ENCODE assay signal across 25 cellular contexts in the genomic region with DNA sequence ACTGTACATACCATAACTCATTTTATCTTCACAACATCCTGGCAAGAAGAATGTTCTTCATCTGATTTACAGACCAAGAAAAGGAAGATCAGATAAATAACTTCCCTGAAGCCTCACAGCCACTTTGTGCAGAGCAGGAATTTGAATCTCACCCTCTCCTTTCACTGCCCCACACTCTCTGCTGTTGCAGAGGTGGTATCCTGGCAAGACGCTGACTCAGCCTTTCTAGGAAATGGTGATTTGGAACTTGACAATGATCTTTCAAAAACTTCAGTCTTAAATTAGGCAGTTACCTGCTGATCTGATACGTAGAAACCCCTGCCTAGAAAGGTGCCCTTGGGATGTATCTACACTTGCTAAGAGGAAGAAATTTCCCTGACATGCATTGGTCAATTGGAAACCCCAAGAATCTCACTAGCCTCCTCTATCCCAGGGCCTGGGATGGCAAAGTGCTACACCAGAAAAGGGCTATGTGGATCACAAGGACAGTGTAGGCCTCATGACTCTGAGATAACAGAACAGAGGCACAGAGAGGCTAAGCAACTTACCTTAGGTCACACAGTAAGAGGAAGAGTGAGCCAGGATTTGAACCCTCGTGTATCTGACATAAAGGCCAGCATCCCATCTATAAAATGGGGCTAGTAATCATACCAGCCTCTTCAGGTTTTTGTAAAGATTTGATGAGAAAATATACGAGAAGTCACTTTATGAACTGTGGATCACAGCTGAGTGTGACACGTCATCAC. TPM values are rescaled to one million over a fixed set of nuclear protein-coding genes. Genes with fewer than 3 reads are reported as not detected.
DNase-seq lines count a peak whose midpoint lies in the region; ATAC-seq, FAIRE-seq and TF ChIP-seq lines count a peak whose summit lies in the region.
"Had no signal": no experiment of that assay in that cellular context is flagged by ENCODE, and none has a peak within 500 bp of the region (broad histone marks: within the 10 kb centered on the region; RNA-seq: fewer than 3 reads in every experiment).

No MANE protein-coding gene starts in this region.

- H3K4me2 ChIP-seq in HepG2 (ENCODE audit: low read depth, low read length) = no peak overlapping the region
- H3K4me2 ChIP-seq in keratinocyte (ENCODE audit: control insufficient read depth, extremely low read depth, insufficient read depth, low read depth, low read length) = no peak overlapping the region
- H3K4me2 ChIP-seq: BLaER1 had no signal

- no TSS peak for BruUV-seq in HepG2 (replicated peaks; lab: Mats Ljungman, UMichigan)

- no peak for DNase-seq in activated CD4-positive, alpha-beta T cell treated with anti-CD3 and anti-CD28 coated beads for 36 hours
- DNase-seq in activated CD4-positive, alpha-beta T cell treated with anti-CD3 and anti-CD28 coated beads, Interleukin-2, amount 50 U/mL, for 48 hours = no peak
- DNase-seq in HepG2 (ENCODE audit: low spot score) (no peak), right lobe of liver (no peak), epithelial cell of prostate (ENCODE audit: low read depth, low spot score) (no peak), keratinocyte (ENCODE audit: low read depth, low spot score) (no peak), DMS53 treated with DMSO at 0.1 percent for 48 hours (lab: John Stamatoyannopoulos, UW; ENCODE audit: unreplicated experiment) (no peak)
- DNase-seq: Calu3; CD4-positive, alpha-beta memory T cell; DND-41; EL; GM23248; H7; KBM-7 had no signal

- no peaks in the 10 kb centered on the region for H3K27me3 ChIP-seq in HepG2 (ENCODE audit: control insufficient read depth in 1 of 2, insufficient read depth in 2 of 2, low read length in 2 of 2)
- no peaks in the 10 kb centered on the region for H3K27me3 ChIP-seq in right lobe of liver
- no peaks in the 10 kb centered on the region for H3K27me3 ChIP-seq in keratinocyte (ENCODE audit: control insufficient read depth, extremely low read depth, insufficient read depth, low read length)
- H3K27me3 ChIP-seq: BLaER1 had no signal

- H4K20me1 ChIP-seq in HepG2 (ENCODE audit: insufficient read depth, low read length) (no peaks in the 10 kb centered on the region), keratinocyte (ENCODE audit: control insufficient read depth, extremely low read depth, insufficient read depth, low read length) (no peaks in the 10 kb centered on the region)
- H4K20me1 ChIP-seq: BLaER1 had no signal

- POLR2A ChIA-PET in activated CD4-positive, alpha-beta T cell treated with anti-CD3 and anti-CD28 coated beads for 36 hours (lab: Charles Lee) = no interaction called here
- POLR2A ChIA-PET in HepG2 (lab: Yijun Ruan, JAX) = no interaction called here

- H3K9me1 ChIP-seq in keratinocyte (ENCODE audit: control insufficient read depth, extremely low read depth, insufficient read depth, low read length) = no peaks in the 10 kb centered on the region

- CTCF ChIA-PET in activated CD4-positive, alpha-beta T cell treated with anti-CD3 and anti-CD28 coated beads for 36 hours (lab: Charles Lee) = no interaction called here
- CTCF ChIA-PET in HepG2 (lab: Yijun Ruan, JAX; ENCODE audit: low intra/inter-chr PET ratio, low total read pairs) = no interaction called here

- intact Hi-C loops in activated CD4-positive, alpha-beta T cell treated with anti-CD3 and anti-CD28 coated beads for 36 hours (cut with DNase I, micrococcal nuclease) = loop anchor here in 1 of 2 experiments (5.0 kb wide), 1 partner anchor 127 kb away; no protein-coding TSS in a partner anchor
- intact Hi-C loops in HepG2 (cut with micrococcal nuclease; ENCODE audit: unreplicated experiment) = loop anchor here (10.0 kb wide), 1 partner anchor 79 kb away; a partner anchor contains a TSS
- intact Hi-C loops in right lobe of liver (cut with DNase I) = loop anchor here in 1 of 2 donors (10.0 kb wide), 1 partner anchor 89 kb away; no protein-coding TSS in a partner anchor

- H3K79me2 ChIP-seq in HepG2 (ENCODE audit: insufficient read depth, low read length) (no peaks in the 10 kb centered on the region), keratinocyte (ENCODE audit: control insufficient read depth, insufficient read depth, low read length) (no peaks in the 10 kb centered on the region)

- H3K4me1 Mint-ChIP-seq in activated CD4-positive, alpha-beta T cell treated with anti-CD3 and anti-CD28 coated beads for 36 hours = peaks cover 4% of the 10 kb centered on the region
- H3K4me1 Mint-ChIP-seq: CD4-positive, alpha-beta memory T cell had no signal

- peaks cover 58% of the 10 kb centered on the region for H3K4me1 ChIP-seq in HepG2 (ENCODE audit: insufficient read depth, low read length)
- peaks cover 0 to 42% (median 13%) of the 10 kb centered on the region in 4 donors for H3K4me1 ChIP-seq in right lobe of liver
- peaks cover 31% of the 10 kb centered on the region for H3K4me1 ChIP-seq in keratinocyte (ENCODE audit: control insufficient read depth, extremely low read depth, insufficient read depth, low read length)
- H3K4me1 ChIP-seq: BLaER1 had no signal

- in situ Hi-C loops in HepG2 (cut with HindIII; ENCODE audit: extremely low pct_ligation_motif_present, low pct_unique_long_range_greater_than_20kb) = no loop called here

- FAIRE-seq in HepG2 (lab: Jason Lieb, UNC) = no peak
- peak; percentile 26 for FAIRE-seq in keratinocyte (lab: Jason Lieb, UNC)
- FAIRE-seq: GM12878, GM19239 had no signal

- TF ChIP-seq POLR2A in HepG2 (IDR thresholded peaks at IDR 0.05; ENCODE audit: insufficient read depth in 1 of 2, low read depth in 2 of 2, low read length in 2 of 2) = no peak
- TF ChIP-seq POLR2A in right lobe of liver (IDR thresholded peaks at IDR 0.05) = no peak

- no peak overlapping the region for H3K9ac ChIP-seq in HepG2 (ENCODE audit: insufficient read depth, low read depth, low read length)
- H3K9ac ChIP-seq in keratinocyte (ENCODE audit: control insufficient read depth, extremely low read depth, insufficient read depth, low read length) = no peak overlapping the region
- H3K9ac ChIP-seq: BLaER1, GM23248 had no signal

- H3K27ac ChIP-seq in HepG2 (ENCODE audit: extremely low read length, insufficient read depth, low read length) (no peak overlapping the region), right lobe of liver (no peak overlapping the region), epithelial cell of prostate (peak overlapping the region; percentile 17), keratinocyte (ENCODE audit: control insufficient read depth, insufficient read depth, low read length) (no peak overlapping the region)
- H3K27ac ChIP-seq: 22Rv1, BLaER1, GM23248 had no signal

- no peak overlapping the region for H3K27ac Mint-ChIP-seq in activated CD4-positive, alpha-beta T cell treated with anti-CD3 and anti-CD28 coated beads for 36 hours
- H3K27ac Mint-ChIP-seq: CD14-positive monocyte; CD4-positive, alpha-beta memory T cell had no signal

- no peak overlapping the region for H2AFZ ChIP-seq in HepG2 (ENCODE audit: low read length)
- H2AFZ ChIP-seq in keratinocyte (ENCODE audit: control insufficient read depth, low read length) = no peak overlapping the region
- H2AFZ ChIP-seq: GM23248 had no signal

- H3K9me3 ChIP-seq in HepG2 (ENCODE audit: low read length) (no peaks in the 10 kb centered on the region), right lobe of liver (no peaks in the 10 kb centered on the region), keratinocyte (ENCODE audit: control insufficient read depth, low read depth, low read length) (no peaks in the 10 kb centered on the region)
- H3K9me3 ChIP-seq: BLaER1 had no signal

- H3K36me3 Mint-ChIP-seq in activated CD4-positive, alpha-beta T cell treated with anti-CD3 and anti-CD28 coated beads for 36 hours (ENCODE audit: low read depth) = no peaks in the 10 kb centered on the region
- H3K36me3 Mint-ChIP-seq: CD14-positive monocyte; CD4-positive, alpha-beta memory T cell had no signal

- no peak for TF ChIP-seq RAD21 in HepG2 (CRISPR knock-in tag; IDR thresholded peaks at IDR 0.05)

- H3K27me3 Mint-ChIP-seq in activated CD4-positive, alpha-beta T cell treated with anti-CD3 and anti-CD28 coated beads for 36 hours = peaks cover 20% of the 10 kb centered on the region

- no peaks in the 10 kb centered on the region for H3K36me3 ChIP-seq in HepG2 (replicated peaks in 1 of 2; ENCODE audit: control insufficient read depth in 1 of 2, insufficient read depth in 2 of 2, low read length in 2 of 2)
- no peaks in the 10 kb centered on the region for H3K36me3 ChIP-seq in right lobe of liver
- H3K36me3 ChIP-seq in keratinocyte (ENCODE audit: control insufficient read depth in 2 of 2, extremely low read depth in 1 of 2, insufficient read depth in 2 of 2, low read length in 2 of 2) = no peaks in the 10 kb centered on the region
- H3K36me3 ChIP-seq: BLaER1 had no signal

- no peak overlapping the region for H3K4me3 Mint-ChIP-seq in activated CD4-positive, alpha-beta T cell treated with anti-CD3 and anti-CD28 coated beads for 36 hours
- H3K4me3 Mint-ChIP-seq: CD14-positive monocyte; CD4-positive, alpha-beta memory T cell had no signal

- TF ChIP-seq CTCF in HepG2 (CRISPR knock-in tag; IDR thresholded peaks at IDR 0.05) = no peak
- TF ChIP-seq CTCF in right lobe of liver (IDR thresholded peaks at IDR 0.05) = no peak
- no peak for TF ChIP-seq CTCF in keratinocyte (optimal IDR thresholded peaks at IDR 0.05 in 1 of 3, IDR thresholded peaks at IDR 0.05 in 1 of 3, conservative IDR thresholded peaks at IDR 0.05 in 1 of 3; ENCODE audit: extremely low read depth in 1 of 3, insufficient read depth in 2 of 3, low read length in 3 of 3)

- TF ChIP-seq EP300 in HepG2 (IDR thresholded peaks at IDR 0.05; ENCODE audit: low read depth in 2 of 2, low read length in 2 of 2) (no peak), HepG2 (CRISPR knock-in tag; IDR thresholded peaks at IDR 0.05; ENCODE audit: borderline replicate concordance) (no peak)

- ATAC-seq in activated CD4-positive, alpha-beta T cell treated with anti-CD3 and anti-CD28 coated beads for 36 hours = peak; percentile 39
- ATAC-seq in HepG2 = no peak
- ATAC-seq in right lobe of liver = no peak
- no peak for ATAC-seq in HG03442 (IDR thresholded peaks at IDR 0.05; ENCODE audit: unreplicated experiment)
- ATAC-seq: GM12878, HCT116 had no signal

- H3K4me3 ChIP-seq in HepG2 (replicated peaks in 1 of 3; ENCODE audit: insufficient read depth in 1 of 3, low read depth in 2 of 3, low read length in 3 of 3) = no peak overlapping the region
- H3K4me3 ChIP-seq in right lobe of liver = no peak overlapping the region
- no peak overlapping the region for H3K4me3 ChIP-seq in keratinocyte (ENCODE audit: control insufficient read depth in 2 of 3, extremely low read depth in 1 of 3, insufficient read depth in 2 of 3, low read depth in 1 of 3, low read length in 3 of 3)
- H3K4me3 ChIP-seq: BLaER1, GM12878, GM23248 had no signal

- H3K9me3 Mint-ChIP-seq in activated CD4-positive, alpha-beta T cell treated with anti-CD3 and anti-CD28 coated beads for 36 hours (ENCODE audit: low read depth) = no peaks in the 10 kb centered on the region
- H3K9me3 Mint-ChIP-seq: CD4-positive, alpha-beta memory T cell had no signal

- dilution Hi-C loops in keratinocyte (cut with MboI; ENCODE audit: extremely low pct_ligation_motif_present, low sequenced_read_pairs) = no loop called here

- 86% methylated on average over 5 of the region's 5 CpGs for WGBS in HepG2 (ENCODE audit: low lambda C conversion rate)
- 76% methylated on average over 4 of the region's 5 CpGs for WGBS in right lobe of liver (ENCODE audit: insufficient coverage, low coverage, low lambda C conversion rate, missing lambda C conversion rate)

RNA-seq across cellular contexts. Expression of a gene that starts 17.9 kb away (rescaled TPM):
- total RNA-seq in activated CD4-positive, alpha-beta T cell treated with anti-CD3 and anti-CD28 coated beads for 36 hours = under 1 TPM; 0.19 to 0.27 TPM
- not detected in 2 replicates for total RNA-seq in HepG2 (2016; rRNA removed; fragmentation: Illumina TruSeq; extraction: Trizol)
- not detected in 2 replicates for total RNA-seq in HepG2 (2016; cell fraction: cytosol; rRNA removed; fragmentation: Illumina TruSeq; extraction: Trizol; ENCODE audit: low read depth)
- total RNA-seq in HepG2 (2016; cell fraction: insoluble cytoplasmic fraction; rRNA removed; fragmentation: Illumina TruSeq; extraction: Trizol) = not detected in 2 replicates
- total RNA-seq in HepG2 (2016; cell fraction: membrane; rRNA removed; fragmentation: Illumina TruSeq; extraction: Trizol) = not detected in 2 replicates
- total RNA-seq in HepG2 (2016; cell fraction: nucleus; rRNA removed; fragmentation: Illumina TruSeq; extraction: Trizol) = not detected in 2 replicates
- polyA plus RNA-seq in HepG2 (2011; rRNA removed) = 0.09 and 0.17 TPM in 2 replicates
- polyA plus RNA-seq in HepG2 (2011; cell fraction: cytosol; rRNA removed) = 0.12 TPM in 1 of 2 replicates, not detected in the other
- 0.11 and 0.43 TPM in 2 replicates for polyA plus RNA-seq in HepG2 (2011; cell fraction: nucleus; rRNA removed)
- 0.08 and 0.21 TPM in 2 replicates for polyA plus RNA-seq in HepG2 (2012)
- polyA plus RNA-seq in HepG2 (2016; cell fraction: cytosol; fragmentation: Illumina TruSeq; extraction: Trizol; ENCODE audit: low read depth) = not detected in 2 replicates
- not detected in 2 replicates for polyA plus RNA-seq in HepG2 (2016; cell fraction: insoluble cytoplasmic fraction; fragmentation: Illumina TruSeq; extraction: Trizol; ENCODE audit: low read depth)
- polyA plus RNA-seq in HepG2 (2016; cell fraction: membrane; fragmentation: Illumina TruSeq; extraction: Trizol; ENCODE audit: low read depth) = not detected in 2 replicates
- not detected in 2 replicates for polyA plus RNA-seq in HepG2 (2016; cell fraction: nucleus; fragmentation: Illumina TruSeq; extraction: Trizol; ENCODE audit: insufficient read depth, low read depth)
- 0.28 TPM in 1 of 2 replicates, not detected in the other for polyA minus RNA-seq in HepG2 (2011; rRNA and poly(A)+ RNA removed; ENCODE audit: low replicate concordance)
- not detected in 2 replicates for polyA minus RNA-seq in HepG2 (2011; cell fraction: cytosol; rRNA and poly(A)+ RNA removed)
- polyA minus RNA-seq in HepG2 (2011; cell fraction: nucleus; rRNA and poly(A)+ RNA removed) = 0.52 and 0.99 TPM in 2 replicates
- total RNA-seq in right lobe of liver = 1 to 10 TPM in 1 of 6 experiments, under 1 TPM in 4, not detected in 1; 0.33 to 1.2 (median 0.49) TPM
- 1.9 to 3.3 TPM (median 2.5 TPM) in 3 replicates for polyA plus RNA-seq in keratinocyte
- 0.61 TPM for polyA plus RNA-seq in keratinocyte (2011; ENCODE audit: low read depth)
- polyA plus RNA-seq in keratinocyte (2011; cell fraction: cytosol; rRNA removed) = 1.5 and 2.4 TPM in 2 replicates
- polyA plus RNA-seq in keratinocyte (2011; cell fraction: nucleus; rRNA removed) = 3.9 and 4.4 TPM in 2 replicates
- 0.27 and 1.1 TPM in 2 replicates for polyA plus RNA-seq in keratinocyte (2012; ENCODE audit: low replicate concordance)
- polyA minus RNA-seq in keratinocyte = 0.92 to 2.1 TPM in 2 of 3 replicates, not detected in the other
- polyA minus RNA-seq in keratinocyte (2011; cell fraction: cytosol; rRNA and poly(A)+ RNA removed) = not detected
- 1.5 and 1.9 TPM in 2 replicates for polyA minus RNA-seq in keratinocyte (2011; cell fraction: nucleus; rRNA and poly(A)+ RNA removed)
- total RNA-seq: A673, G401, H7, HT-29 had no signal
- polyA plus RNA-seq: CD14-positive monocyte, GM23248 had no signal

RNA-seq across cellular contexts. Expression of a gene that starts 37.6 kb away (rescaled TPM):
- not detected for total RNA-seq in activated CD4-positive, alpha-beta T cell treated with anti-CD3 and anti-CD28 coated beads for 36 hours
- total RNA-seq in HepG2 (2016; rRNA removed; fragmentation: Illumina TruSeq; extraction: Trizol) (not detected in 2 replicates), right lobe of liver (not detected)
- total RNA-seq in HepG2 (2016; cell fraction: cytosol; rRNA removed; fragmentation: Illumina TruSeq; extraction: Trizol; ENCODE audit: low read depth) = not detected in 2 replicates
- not detected in 2 replicates for total RNA-seq in HepG2 (2016; cell fraction: insoluble cytoplasmic fraction; rRNA removed; fragmentation: Illumina TruSeq; extraction: Trizol)
- not detected in 2 replicates for total RNA-seq in HepG2 (2016; cell fraction: membrane; rRNA removed; fragmentation: Illumina TruSeq; extraction: Trizol)
- total RNA-seq in HepG2 (2016; cell fraction: nucleus; rRNA removed; fragmentation: Illumina TruSeq; extraction: Trizol) = not detected in 2 replicates
- polyA plus RNA-seq in HepG2 (2011; rRNA removed) (not detected in 2 replicates), keratinocyte (not detected in 3 replicates)
- polyA plus RNA-seq in HepG2 (2011; cell fraction: cytosol; rRNA removed) = not detected in 2 replicates
- not detected in 2 replicates for polyA plus RNA-seq in HepG2 (2011; cell fraction: nucleus; rRNA removed)
- 0.09 TPM in 1 of 2 replicates, not detected in the other for polyA plus RNA-seq in HepG2 (2012)
- not detected in 2 replicates for polyA plus RNA-seq in HepG2 (2016; cell fraction: cytosol; fragmentation: Illumina TruSeq; extraction: Trizol; ENCODE audit: low read depth)
- not detected in 2 replicates for polyA plus RNA-seq in HepG2 (2016; cell fraction: insoluble cytoplasmic fraction; fragmentation: Illumina TruSeq; extraction: Trizol; ENCODE audit: low read depth)
- polyA plus RNA-seq in HepG2 (2016; cell fraction: membrane; fragmentation: Illumina TruSeq; extraction: Trizol; ENCODE audit: low read depth) = not detected in 2 replicates
- not detected in 2 replicates for polyA plus RNA-seq in HepG2 (2016; cell fraction: nucleus; fragmentation: Illumina TruSeq; extraction: Trizol; ENCODE audit: insufficient read depth, low read depth)
- polyA minus RNA-seq in HepG2 (2011; rRNA and poly(A)+ RNA removed; ENCODE audit: low replicate concordance) = not detected in 2 replicates
- polyA minus RNA-seq in HepG2 (2011; cell fraction: cytosol; rRNA and poly(A)+ RNA removed) = not detected in 2 replicates
- not detected in 2 replicates for polyA minus RNA-seq in HepG2 (2011; cell fraction: nucleus; rRNA and poly(A)+ RNA removed)
- polyA plus RNA-seq in keratinocyte (2011; ENCODE audit: low read depth) = not detected
- polyA plus RNA-seq in keratinocyte (2011; cell fraction: cytosol; rRNA removed) = not detected in 2 replicates
- polyA plus RNA-seq in keratinocyte (2011; cell fraction: nucleus; rRNA removed) = not detected in 2 replicates
- polyA plus RNA-seq in keratinocyte (2012; ENCODE audit: low replicate concordance) = not detected in 2 replicates
- polyA minus RNA-seq in keratinocyte = not detected in 3 replicates
- not detected for polyA minus RNA-seq in keratinocyte (2011; cell fraction: cytosol; rRNA and poly(A)+ RNA removed)
- polyA minus RNA-seq in keratinocyte (2011; cell fraction: nucleus; rRNA and poly(A)+ RNA removed) = not detected in 2 replicates
- total RNA-seq: A673; Calu3; CD4-positive, alpha-beta memory T cell; G401; GM12878; GM23248; H7; HT-29 had no signal
- polyA plus RNA-seq: AG04450; CD14-positive monocyte; CD4-positive, alpha-beta memory T cell; GM12878; GM23248 had no signal

RNA-seq across cellular contexts. Expression of a gene that starts 38.1 kb away (rescaled TPM):
- total RNA-seq in activated CD4-positive, alpha-beta T cell treated with anti-CD3 and anti-CD28 coated beads for 36 hours = 10 to 100 TPM; 47.7 to 48.6 TPM
- total RNA-seq in HepG2 (2016; rRNA removed; fragmentation: Illumina TruSeq; extraction: Trizol) (1.7 and 2.4 TPM in 2 replicates), right lobe of liver (10 to 100 TPM; 15.9 to 76.8 (median 42.7) TPM)
- total RNA-seq in HepG2 (2016; cell fraction: cytosol; rRNA removed; fragmentation: Illumina TruSeq; extraction: Trizol; ENCODE audit: low read depth) = 0.81 and 0.97 TPM in 2 replicates
- total RNA-seq in HepG2 (2016; cell fraction: insoluble cytoplasmic fraction; rRNA removed; fragmentation: Illumina TruSeq; extraction: Trizol) = 1.7 and 2.1 TPM in 2 replicates
- total RNA-seq in HepG2 (2016; cell fraction: membrane; rRNA removed; fragmentation: Illumina TruSeq; extraction: Trizol) = 1.1 and 1.3 TPM in 2 replicates
- total RNA-seq in HepG2 (2016; cell fraction: nucleus; rRNA removed; fragmentation: Illumina TruSeq; extraction: Trizol) = 2.1 and 3.7 TPM in 2 replicates
- polyA plus RNA-seq in HepG2 (2011; rRNA removed) (1.2 and 1.6 TPM in 2 replicates), keratinocyte (5.6 to 10.6 TPM (median 8.9 TPM) in 3 replicates)
- polyA plus RNA-seq in HepG2 (2011; cell fraction: cytosol; rRNA removed) = 0.74 and 2.0 TPM in 2 replicates
- polyA plus RNA-seq in HepG2 (2011; cell fraction: nucleus; rRNA removed) = 4.3 and 11.1 TPM in 2 replicates
- 3.1 and 3.3 TPM in 2 replicates for polyA plus RNA-seq in HepG2 (2012)
- 0.15 and 0.25 TPM in 2 replicates for polyA plus RNA-seq in HepG2 (2016; cell fraction: cytosol; fragmentation: Illumina TruSeq; extraction: Trizol; ENCODE audit: low read depth)
- 2.3 and 3.4 TPM in 2 replicates for polyA plus RNA-seq in HepG2 (2016; cell fraction: insoluble cytoplasmic fraction; fragmentation: Illumina TruSeq; extraction: Trizol; ENCODE audit: low read depth)
- 0.66 and 0.71 TPM in 2 replicates for polyA plus RNA-seq in HepG2 (2016; cell fraction: membrane; fragmentation: Illumina TruSeq; extraction: Trizol; ENCODE audit: low read depth)
- 6.3 and 9.1 TPM in 2 replicates for polyA plus RNA-seq in HepG2 (2016; cell fraction: nucleus; fragmentation: Illumina TruSeq; extraction: Trizol; ENCODE audit: insufficient read depth, low read depth)
- polyA minus RNA-seq in HepG2 (2011; rRNA and poly(A)+ RNA removed; ENCODE audit: low replicate concordance) = 2.2 TPM in 1 of 2 replicates, not detected in the other
- 0.79 and 2.2 TPM in 2 replicates for polyA minus RNA-seq in HepG2 (2011; cell fraction: cytosol; rRNA and poly(A)+ RNA removed)
- 6.2 and 14.3 TPM in 2 replicates for polyA minus RNA-seq in HepG2 (2011; cell fraction: nucleus; rRNA and poly(A)+ RNA removed)
- polyA plus RNA-seq in keratinocyte (2011; ENCODE audit: low read depth) = 0.10 TPM
- 4.4 and 4.7 TPM in 2 replicates for polyA plus RNA-seq in keratinocyte (2011; cell fraction: cytosol; rRNA removed)
- polyA plus RNA-seq in keratinocyte (2011; cell fraction: nucleus; rRNA removed) = 21.9 and 25.1 TPM in 2 replicates
- polyA plus RNA-seq in keratinocyte (2012; ENCODE audit: low replicate concordance) = 0.18 and 22.5 TPM in 2 replicates
- 23.2 to 78.4 TPM (median 28.7 TPM) in 3 replicates for polyA minus RNA-seq in keratinocyte
- polyA minus RNA-seq in keratinocyte (2011; cell fraction: cytosol; rRNA and poly(A)+ RNA removed) = 8.1 TPM
- 12.0 and 19.1 TPM in 2 replicates for polyA minus RNA-seq in keratinocyte (2011; cell fraction: nucleus; rRNA and poly(A)+ RNA removed)
- total RNA-seq: A673, G401, H7 had no signal
